In genomic region chr7:26385240-26385639, GRCh38 we compare ENCODE assay signal across 28 cellular contexts.
"Had no signal": no experiment of that assay in that cellular context is flagged by ENCODE, and none has a peak within 500 bp of the region (broad histone marks: within the 10 kb centered on the region; RNA-seq: fewer than 3 reads in every experiment).

No MANE protein-coding gene starts in this region.

- H3K36me3 Mint-ChIP-seq: activated naive CD4-positive, alpha-beta T cell treated with anti-CD3 and anti-CD28 coated beads, Interleukin-2, amount 50 U/mL, for 72 hours; immature natural killer cell; naive thymus-derived CD4-positive, alpha-beta T cell; stimulated activated effector memory CD8-positive, alpha-beta T cell treated with anti-CD3 and anti-CD28 coated beads, Interleukin-12 subunit alpha, Interleukin-12 subunit beta, amount 100 ng/mL, for 72 hours; type B pancreatic cell had no signal

- DNase-seq: activated CD4-positive, alpha-beta memory T cell treated with anti-CD3 and anti-CD28 coated beads, Interleukin-2, amount 10 ng/mL, durations not matched to agents 7 days and 5 days; activated CD4-positive, alpha-beta T cell treated with anti-CD3 and anti-CD28 coated beads for 1 hour; activated CD4-positive, alpha-beta T cell treated with anti-CD3 and anti-CD28 coated beads, Interleukin-2, amount 10 ng/mL, durations not matched to agents 7 days and 5 days; activated naive CD4-positive, alpha-beta T cell; activated T-cell treated with anti-CD3 and anti-CD28 coated beads, Interleukin-2, amount 50 U/mL, for 48 hours; body of pancreas; dermis blood vessel endothelial cell; effector CD4-positive, alpha-beta T cell; head of caudate nucleus; hippocampal formation; immature natural killer cell; midbrain; naive thymus-derived CD4-positive, alpha-beta T cell; nucleus accumbens; pancreas; retina; stimulated activated CD4-positive, alpha-beta T cell treated with anti-CD3 and anti-CD28 coated beads, Interleukin-4, amount 100 ng/mL, for 24 hours; substantia nigra; T-helper 2 cell had no signal

- H3K4me3 ChIP-seq: body of pancreas, pancreas, prostate gland, skin epidermis, vagina had no signal

- H3K9me3 Mint-ChIP-seq: activated CD4-positive, alpha-beta memory T cell treated with anti-CD3 and anti-CD28 coated beads, Interleukin-2, amount 10 ng/mL, durations not matched to agents 7 days and 5 days; activated CD4-positive, alpha-beta T cell treated with anti-CD3 and anti-CD28 coated beads, Interleukin-2, amount 10 ng/mL, durations not matched to agents 7 days and 5 days; activated naive CD4-positive, alpha-beta T cell treated with anti-CD3 and anti-CD28 coated beads, Interleukin-2, amount 50 U/mL, for 72 hours; immature natural killer cell; naive thymus-derived CD4-positive, alpha-beta T cell; stimulated activated effector memory CD8-positive, alpha-beta T cell treated with anti-CD3 and anti-CD28 coated beads, Interleukin-12 subunit alpha, Interleukin-12 subunit beta, amount 100 ng/mL, for 72 hours; stimulated activated naive CD8-positive, alpha-beta T cell treated with anti-CD3 and anti-CD28 coated beads, Interleukin-15, Interleukin-2, amounts not matched to agents 100 ng/mL and 50 ng/mL, for 24 hours; type B pancreatic cell had no signal

- H3K4me1 Mint-ChIP-seq: immature natural killer cell had no signal

- H3K4me3 Mint-ChIP-seq: activated CD4-positive, alpha-beta memory T cell treated with anti-CD3 and anti-CD28 coated beads, Interleukin-2, amount 10 ng/mL, durations not matched to agents 7 days and 5 days; activated CD4-positive, alpha-beta T cell treated with anti-CD3 and anti-CD28 coated beads, Interleukin-2, amount 10 ng/mL, durations not matched to agents 7 days and 5 days; immature natural killer cell; naive thymus-derived CD4-positive, alpha-beta T cell; stimulated activated effector memory CD8-positive, alpha-beta T cell treated with anti-CD3 and anti-CD28 coated beads, Interleukin-12 subunit alpha, Interleukin-12 subunit beta, amount 100 ng/mL, for 72 hours; stimulated activated naive CD8-positive, alpha-beta T cell treated with anti-CD3 and anti-CD28 coated beads, Interleukin-15, Interleukin-2, amounts not matched to agents 100 ng/mL and 50 ng/mL, for 24 hours; type B pancreatic cell had no signal

- H3K27me3 ChIP-seq: body of pancreas, pancreas, vagina had no signal

- H3K4me1 ChIP-seq: body of pancreas, pancreas, prostate gland, vagina had no signal

- H3K36me3 ChIP-seq: pancreas, prostate gland, vagina had no signal

- H3K27ac ChIP-seq: body of pancreas, epithelial cell of prostate, pancreas, prostate gland, skin epidermis, vagina had no signal

- H3K27ac Mint-ChIP-seq: activated CD4-positive, alpha-beta memory T cell treated with anti-CD3 and anti-CD28 coated beads, Interleukin-2, amount 10 ng/mL, durations not matched to agents 7 days and 5 days; activated CD4-positive, alpha-beta T cell treated with anti-CD3 and anti-CD28 coated beads, Interleukin-2, amount 10 ng/mL, durations not matched to agents 7 days and 5 days; activated naive CD4-positive, alpha-beta T cell treated with anti-CD3 and anti-CD28 coated beads, Interleukin-2, amount 50 U/mL, for 72 hours; immature natural killer cell; naive thymus-derived CD4-positive, alpha-beta T cell; stimulated activated effector memory CD8-positive, alpha-beta T cell treated with anti-CD3 and anti-CD28 coated beads, Interleukin-12 subunit alpha, Interleukin-12 subunit beta, amount 100 ng/mL, for 72 hours; stimulated activated naive CD8-positive, alpha-beta T cell treated with anti-CD3 and anti-CD28 coated beads, Interleukin-15, Interleukin-2, amounts not matched to agents 100 ng/mL and 50 ng/mL, for 24 hours; type B pancreatic cell had no signal

- H3K9me3 ChIP-seq: body of pancreas, pancreas, prostate gland, vagina had no signal

- ATAC-seq: activated naive CD4-positive, alpha-beta T cell treated with anti-CD3 and anti-CD28 coated beads, Interleukin-2, amount 50 U/mL, for 72 hours; body of pancreas; naive thymus-derived CD4-positive, alpha-beta T cell; pancreas; sciatic nerve; stimulated activated effector memory CD8-positive, alpha-beta T cell treated with anti-CD3 and anti-CD28 coated beads, Interleukin-12 subunit alpha, Interleukin-12 subunit beta, amount 100 ng/mL, for 72 hours had no signal
